17 cellular contexts compared by ENCODE assay signal in the genomic region with DNA sequence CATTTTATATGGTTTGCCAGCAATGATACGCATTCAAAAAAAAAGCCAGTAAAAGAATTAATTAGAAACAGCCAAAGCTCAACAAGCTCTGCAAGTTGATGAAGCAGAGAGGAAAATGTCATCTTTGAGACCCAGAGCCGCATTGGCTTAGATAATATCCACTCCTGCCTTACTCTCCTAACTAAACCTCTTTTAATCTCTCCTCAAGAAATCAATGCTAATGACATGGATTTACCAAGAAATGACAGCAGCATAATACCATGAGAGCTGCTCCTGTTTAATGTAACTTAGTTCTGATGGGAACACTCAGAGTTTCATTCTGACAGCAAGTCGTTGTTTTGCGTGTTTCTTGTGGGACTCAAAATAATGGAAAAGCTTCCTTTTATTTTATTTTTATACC.
DNase-seq lines count a peak whose midpoint lies in the region; ATAC-seq and TF ChIP-seq lines count a peak whose summit lies in the region.
"Had no signal": no experiment of that assay in that cellular context is flagged by ENCODE, and none has a peak within 500 bp of the region (broad histone marks: within the 10 kb centered on the region; RNA-seq: fewer than 3 reads in every experiment).

No MANE protein-coding gene starts in this region.

- no peaks in the 10 kb centered on the region for H3K27me3 ChIP-seq in smooth muscle cell (ENCODE audit: low read depth)
- H3K27me3 ChIP-seq: BLaER1 treated with 17β-estradiol and CSF1 and Interleukin-3, amounts not matched to agents 10 nM and 100 nM had no signal

- peak overlapping the region; percentile 64 for H3K27ac Mint-ChIP-seq in nephron progenitor cell
- H3K27ac Mint-ChIP-seq: B cell; CD8-positive, alpha-beta T cell had no signal

- H3K79me2 ChIP-seq in smooth muscle cell (ENCODE audit: low read depth): no peaks in the 10 kb centered on the region

- no peaks in the 10 kb centered on the region for H3K9me3 ChIP-seq in smooth muscle cell (replicated peaks; ENCODE audit: low read depth)
- H3K9me3 ChIP-seq: BLaER1 treated with 17β-estradiol and CSF1 and Interleukin-3, amounts not matched to agents 10 nM and 100 nM had no signal

- no peak overlapping the region for H3K4me2 ChIP-seq in smooth muscle cell

- H4K20me1 ChIP-seq in smooth muscle cell (ENCODE audit: low read depth): no peaks in the 10 kb centered on the region
- H4K20me1 ChIP-seq: BLaER1 treated with 17β-estradiol and CSF1 and Interleukin-3, amounts not matched to agents 10 nM and 100 nM had no signal

- H3F3A ChIP-seq in smooth muscle cell (ENCODE audit: low read depth): no peaks in the 10 kb centered on the region

- H3K9me3 Mint-ChIP-seq in nephron progenitor cell: no peaks in the 10 kb centered on the region
- H3K9me3 Mint-ChIP-seq: H9 had no signal

- H3K27ac ChIP-seq in smooth muscle cell (ENCODE audit: low read depth): no peak overlapping the region
- H3K27ac ChIP-seq: HL-60 had no signal

- H3K4me1 ChIP-seq in smooth muscle cell (ENCODE audit: low read depth): peaks cover 11% of the 10 kb centered on the region

- H3K36me3 Mint-ChIP-seq in nephron progenitor cell (ENCODE audit: low read depth): no peaks in the 10 kb centered on the region
- H3K36me3 Mint-ChIP-seq: CD8-positive, alpha-beta T cell had no signal

- DNase-seq in NCI-H2227 treated with DMSO at 0.1 percent for 48 hours (lab: John Stamatoyannopoulos, UW): peak; percentile 3
- DNase-seq in NCI-H2227 (lab: John Stamatoyannopoulos, UW; ENCODE audit: unreplicated experiment): no peak
- DNase-seq in SK-N-DZ (ENCODE audit: low spot score): peak; percentile 87
- no peak for DNase-seq in nephron progenitor cell
- no peak for DNase-seq in smooth muscle cell (lab: John Stamatoyannopoulos, UW; ENCODE audit: unreplicated experiment)
- DNase-seq in activated gamma-delta T cell (lab: John Stamatoyannopoulos, UW): no peak
- no peak for DNase-seq in amniotic stem cell (lab: John Stamatoyannopoulos, UW)
- DNase-seq: 8988T; Calu3; CD8-positive, alpha-beta T cell; GDM1; GOT3; H9 had no signal

- peaks cover 20% of the 10 kb centered on the region for H3K4me1 Mint-ChIP-seq in nephron progenitor cell
- H3K4me1 Mint-ChIP-seq: B cell had no signal

- TF ChIP-seq CTCF in nephron progenitor cell (IDR thresholded peaks at IDR 0.05) (no peak), smooth muscle cell (IDR thresholded peaks at IDR 0.05; ENCODE audit: borderline replicate concordance, insufficient read depth, poor library complexity, severe bottlenecking) (no peak)

- WGBS in smooth muscle cell (ENCODE audit: low lambda C conversion rate): 51% methylated on average over 4 of the region's 4 CpGs

- no peaks in the 10 kb centered on the region for H3K36me3 ChIP-seq in smooth muscle cell (ENCODE audit: low read depth)
- H3K36me3 ChIP-seq: BLaER1 treated with 17β-estradiol and CSF1 and Interleukin-3, amounts not matched to agents 10 nM and 100 nM had no signal

- H3K4me3 Mint-ChIP-seq in nephron progenitor cell: no peak overlapping the region
- H3K4me3 Mint-ChIP-seq: B cell; CD8-positive, alpha-beta T cell; H9 had no signal

- no peak overlapping the region for H3K9ac ChIP-seq in smooth muscle cell (ENCODE audit: low read depth)
- H3K9ac ChIP-seq: BLaER1 treated with 17β-estradiol and CSF1 and Interleukin-3, amounts not matched to agents 10 nM and 100 nM had no signal

- H2AFZ ChIP-seq in smooth muscle cell (ENCODE audit: low read depth): peak overlapping the region; percentile 63

- ATAC-seq in HG02610 (IDR thresholded peaks at IDR 0.05; ENCODE audit: unreplicated experiment): no peak
- ATAC-seq: CD8-positive, alpha-beta T cell had no signal

- H3K4me3 ChIP-seq in smooth muscle cell: no peak overlapping the region
- H3K4me3 ChIP-seq: BLaER1 treated with 17β-estradiol and CSF1 and Interleukin-3, amounts not matched to agents 10 nM and 100 nM had no signal

- no peaks in the 10 kb centered on the region for H3K27me3 Mint-ChIP-seq in nephron progenitor cell (ENCODE audit: low read depth, poor library complexity)
- H3K27me3 Mint-ChIP-seq: B cell had no signal

Comparison
In these comparisons a context has a peak if more than half of its experiments do, and no peak if none do; other contexts are left out.
1. DNase-seq: peak in NCI-H2227 treated with DMSO at 0.1 percent for 48 hours (single experiment) and SK-N-DZ (single experiment); none in NCI-H2227 (single experiment), nephron progenitor cell (single experiment), smooth muscle cell (single experiment), activated gamma-delta T cell (single experiment) and amniotic stem cell (single experiment).